Comparison of ENCODE assay signal across 8 cellular contexts in genomic region chr9:34522091-34522887, GRCh38. TPM values are rescaled to one million over a fixed set of nuclear protein-coding genes. Genes with fewer than 3 reads are reported as not detected.
DNase-seq lines count a peak whose midpoint lies in the region; ATAC-seq and TF ChIP-seq lines count a peak whose summit lies in the region.

No MANE protein-coding gene starts in this region.

- no peaks in the 10 kb centered on the region for H3K27me3 ChIP-seq in BE2C
- H3K27me3 ChIP-seq in breast epithelium: no peaks in the 10 kb centered on the region

- DNase-seq in BE2C: no peak
- DNase-seq in breast epithelium (ENCODE audit: low spot score in 2 of 2): no peak
- no peak for DNase-seq in globus pallidus (ENCODE audit: low spot score)

- WGBS in mesodermal cell (ENCODE audit: insufficient coverage in 2 of 2), 2 experiments: 14 to 21% methylated on average over 24 to 26 of the region's 31 CpGs

- no peak for TF ChIP-seq POLR2A in breast epithelium (IDR thresholded peaks at IDR 0.05)

- intact Hi-C loops in breast epithelium (cut with DNase I; ENCODE audit: low total_unique reads): no loop called here

- H3K36me3 ChIP-seq in BE2C (no peaks in the 10 kb centered on the region), breast epithelium (no peaks in the 10 kb centered on the region), mesodermal cell (ENCODE audit: control insufficient read depth, insufficient read depth, low read length) (no peaks in the 10 kb centered on the region)

- H3K27ac ChIP-seq in breast epithelium (peak overlapping the region in 1 of 2 donors; percentile 26), mesodermal cell (ENCODE audit: low read depth, low read length, severe bottlenecking) (no peak overlapping the region)

- TF ChIP-seq CTCF in BE2C (IDR thresholded peaks at IDR 0.05; ENCODE audit: low read depth, low read length) (no peak), breast epithelium (IDR thresholded peaks at IDR 0.05) (no peak)

- H3K9me3 ChIP-seq in BE2C: no peaks in the 10 kb centered on the region
- H3K9me3 ChIP-seq in breast epithelium: no peaks in the 10 kb centered on the region
- H3K9me3 ChIP-seq in mesodermal cell (ENCODE audit: control insufficient read depth, low read length): no peaks in the 10 kb centered on the region

- ATAC-seq in HG02938 (IDR thresholded peaks at IDR 0.05; ENCODE audit: unreplicated experiment) (peak; percentile 6), HG03457 (IDR thresholded peaks at IDR 0.05; ENCODE audit: unreplicated experiment) (no peak), HG03280 (IDR thresholded peaks at IDR 0.05; ENCODE audit: unreplicated experiment) (no peak), HG02981 (IDR thresholded peaks at IDR 0.05; ENCODE audit: unreplicated experiment) (no peak)

- H3K4me3 ChIP-seq in BE2C (ENCODE audit: low read depth, low read length) (peak overlapping the region; percentile 56), breast epithelium (peak overlapping the region; percentile 38 to 65 (median 56)), mesodermal cell (ENCODE audit: extremely low read depth, insufficient read depth, low read length, poor library complexity, severe bottlenecking) (peak overlapping the region; percentile 47)

- H3K4me1 ChIP-seq in BE2C (no peaks in the 10 kb centered on the region; the same call in 1 of the 2 replicates), breast epithelium (no peaks in the 10 kb centered on the region), mesodermal cell (ENCODE audit: control insufficient read depth, insufficient read depth, low read length, poor library complexity, severe bottlenecking) (peaks cover 5% of the 10 kb centered on the region)

RNA-seq across cellular contexts. Expression of gene ENHO, which starts 0.5 kb away (rescaled TPM):
- 2.5 TPM for polyA plus RNA-seq in BE2C (2012; ENCODE audit: insufficient read depth, insufficient read length, low read depth)
- total RNA-seq in breast epithelium: 1 to 10 TPM in 2 of 3 donors, under 1 TPM in 1; 0.33 to 5.4 (median 1.8) TPM
- polyA plus RNA-seq in mesodermal cell (2013, experiment 1 of 2): 2.7 TPM
- polyA plus RNA-seq in mesodermal cell (2013, experiment 2 of 2): 2.1 TPM
